15 cellular contexts compared by ENCODE assay signal in the genomic region with DNA sequence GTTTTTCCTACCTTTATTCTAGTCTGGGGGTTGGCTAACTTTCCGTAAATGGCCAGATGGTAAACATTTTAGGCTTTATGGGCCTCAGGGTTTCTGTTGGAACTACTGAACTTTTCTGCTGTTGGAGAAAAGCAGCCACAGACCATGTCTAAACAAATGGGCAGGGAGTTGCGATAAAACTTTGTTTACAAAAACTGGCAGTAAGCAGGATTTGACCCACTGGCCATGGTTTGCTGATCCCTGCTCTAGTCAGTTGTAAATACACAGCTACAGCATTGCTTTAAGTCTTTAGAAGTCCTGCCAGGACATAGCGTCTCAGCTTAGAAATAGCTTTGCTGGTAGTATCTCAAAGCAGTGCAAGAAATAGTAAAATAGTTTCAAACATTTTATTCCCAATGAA.
DNase-seq lines count a peak whose midpoint lies in the region; ATAC-seq, FAIRE-seq and TF ChIP-seq lines count a peak whose summit lies in the region.
"Had no signal": no experiment of that assay in that cellular context is flagged by ENCODE, and none has a peak within 500 bp of the region (broad histone marks: within the 10 kb centered on the region; RNA-seq: fewer than 3 reads in every experiment).

No MANE protein-coding gene starts in this region.

- whole genome bisulfite sequencing in IMR-90 (ENCODE audit: extremely low coverage in 2 of 2, insufficient read length in 1 of 2), 2 experiments, result 40% methylated on average over 1 of the region's 3 CpGs; no CpG with 5 or more reads in 1 of the 2 experiments
- WGBS in mesenchymal stem cell, result 29% methylated on average over 3 of the region's 3 CpGs
- 31% methylated on average over 3 of the region's 3 CpGs for WGBS in smooth muscle cell (ENCODE audit: low lambda C conversion rate)

- H3K4me2 ChIP-seq in IMR-90 (ENCODE audit: low read depth, low read length), result no peak overlapping the region
- H3K4me2 ChIP-seq in mesenchymal stem cell (ENCODE audit: low read length, poor library complexity, severe bottlenecking), result no peak overlapping the region
- peak overlapping the region; percentile 19 for H3K4me2 ChIP-seq in smooth muscle cell
- H3K4me2 ChIP-seq: A549 had no signal

- H3K4me1 Mint-ChIP-seq in T-helper 2 cell treated with Interferon-gamma antibody and Interleukin-4, amounts not matched to agents 5 μg/mL and 100 μg/mL, for 36 hours (ENCODE audit: low read depth), result no peaks in the 10 kb centered on the region
- H3K4me1 Mint-ChIP-seq: CD14-positive monocyte had no signal

- H4K5ac ChIP-seq in IMR-90 (ENCODE audit: low read depth, low read length), result no peak overlapping the region

- H3K4me3 ChIP-seq in IMR-90 (ENCODE audit: insufficient read depth, low read depth, low read length), result no peak overlapping the region
- H3K4me3 ChIP-seq in mesenchymal stem cell (ENCODE audit: insufficient read depth in 1 of 2, low read depth in 1 of 2, low read length in 2 of 2), result no peak overlapping the region
- H3K4me3 ChIP-seq in smooth muscle cell, result no peak overlapping the region
- H3K4me3 ChIP-seq: A549 had no signal

- DNase-seq in IMR-90, result peak; percentile 2
- DNase-seq in mesenchymal stem cell, result peak; percentile 72
- DNase-seq in smooth muscle cell (lab: John Stamatoyannopoulos, UW; ENCODE audit: unreplicated experiment), result no peak
- no peak for DNase-seq in COLO668 (lab: John Stamatoyannopoulos, UW; ENCODE audit: unreplicated experiment)
- DNase-seq in T-helper 2 cell treated with Interferon-gamma antibody and Interleukin-4, amounts not matched to agents 5 μg/mL and 100 μg/mL, for 36 hours (ENCODE audit: low spot score), result no peak
- DNase-seq: Caco-2; CD8-positive, alpha-beta T cell; DMS53; GF-D8; H7 had no signal

- no peaks in the 10 kb centered on the region for H3K36me3 ChIP-seq in IMR-90 (ENCODE audit: control insufficient read depth, insufficient read depth, low read length)
- no peaks in the 10 kb centered on the region for H3K36me3 ChIP-seq in mesenchymal stem cell (ENCODE audit: control insufficient read depth in 1 of 2, insufficient read depth in 2 of 2, low read depth in 1 of 2, low read length in 2 of 2)
- no peaks in the 10 kb centered on the region for H3K36me3 ChIP-seq in smooth muscle cell (ENCODE audit: low read depth)

- H3K79me1 ChIP-seq in IMR-90 (ENCODE audit: low read depth in 1 of 2, low read length in 2 of 2), result no peaks in the 10 kb centered on the region
- no peaks in the 10 kb centered on the region for H3K79me1 ChIP-seq in mesenchymal stem cell (replicated peaks; ENCODE audit: low read length, poor library complexity, severe bottlenecking)

- no peaks in the 10 kb centered on the region; the same call in 1 of the 2 replicates for H3K9me1 ChIP-seq in IMR-90 (ENCODE audit: insufficient read depth, low read length)

- H3K27ac Mint-ChIP-seq in T-helper 2 cell treated with Interferon-gamma antibody and Interleukin-4, amounts not matched to agents 5 μg/mL and 100 μg/mL, for 36 hours, result no peak overlapping the region
- H3K27ac Mint-ChIP-seq: CD14-positive monocyte; CD8-positive, alpha-beta T cell had no signal

- TF ChIP-seq POLR2A in IMR-90 (IDR thresholded peaks at IDR 0.05; ENCODE audit: low read depth, low read length), result no peak

- peak; percentile 54 for ATAC-seq in IMR-90 (ENCODE audit: low read depth)
- no peak for ATAC-seq in HG03442 (IDR thresholded peaks at IDR 0.05; ENCODE audit: unreplicated experiment)
- ATAC-seq: A549; CD8-positive, alpha-beta T cell had no signal

- H2BK5ac ChIP-seq in IMR-90 (ENCODE audit: low read depth, low read length, poor library complexity, severe bottlenecking), result no peak overlapping the region
- H2BK5ac ChIP-seq in mesenchymal stem cell (ENCODE audit: low read depth, low read length, poor library complexity, severe bottlenecking), result no peak overlapping the region

- no peak overlapping the region for H3K56ac ChIP-seq in IMR-90 (ENCODE audit: extremely low read depth, insufficient read depth, low read length)

- H2BK120ac ChIP-seq in IMR-90 (ENCODE audit: low read depth, low read length) (no peak overlapping the region), mesenchymal stem cell (ENCODE audit: low read depth, low read length) (no peak overlapping the region)

- TF ChIP-seq RAD21 in IMR-90 (IDR thresholded peaks at IDR 0.05; ENCODE audit: low read length), result no peak

- H3K18ac ChIP-seq in IMR-90 (ENCODE audit: low read depth, low read length) (no peak overlapping the region), mesenchymal stem cell (ENCODE audit: low read depth in 1 of 2, low read length in 2 of 2) (no peak overlapping the region)

- no peaks in the 10 kb centered on the region for H3F3A ChIP-seq in smooth muscle cell (ENCODE audit: low read depth)

- H3K27ac ChIP-seq in IMR-90 (ENCODE audit: insufficient read depth, low read length), result no peak overlapping the region
- H3K27ac ChIP-seq in mesenchymal stem cell (ENCODE audit: low read length, poor library complexity, severe bottlenecking), result no peak overlapping the region
- peak overlapping the region; percentile 88 for H3K27ac ChIP-seq in smooth muscle cell (ENCODE audit: low read depth)
- H3K27ac ChIP-seq: A549 had no signal

- in situ Hi-C loops in IMR-90 (cut with MboI; ENCODE audit: low sequenced_read_pairs), result no loop called here

- H3K4ac ChIP-seq in IMR-90 (ENCODE audit: low read depth, low read length) (no peak overlapping the region), mesenchymal stem cell (ENCODE audit: low read depth in 1 of 2, low read length in 2 of 2) (no peak overlapping the region)

- POLR2A ChIA-PET in IMR-90 (lab: Charles Lee; ENCODE audit: unreplicated experiment), result no interaction called here

- no peaks in the 10 kb centered on the region for H3K79me2 ChIP-seq in smooth muscle cell (ENCODE audit: low read depth)

- H3K27me3 ChIP-seq in IMR-90 (ENCODE audit: control insufficient read depth, insufficient read depth, low read length) (no peaks in the 10 kb centered on the region), mesenchymal stem cell (ENCODE audit: control insufficient read depth in 1 of 2, insufficient read depth in 1 of 2, low read length in 2 of 2) (no peaks in the 10 kb centered on the region), smooth muscle cell (ENCODE audit: low read depth) (no peaks in the 10 kb centered on the region)

- no peak overlapping the region for H2AK9ac ChIP-seq in IMR-90 (replicated peaks; ENCODE audit: low read depth, low read length, poor library complexity)

- no peak overlapping the region for H3K9ac ChIP-seq in IMR-90 (ENCODE audit: low read depth, low read length)
- no peak overlapping the region for H3K9ac ChIP-seq in mesenchymal stem cell (ENCODE audit: low read length)
- no peak overlapping the region for H3K9ac ChIP-seq in smooth muscle cell (ENCODE audit: low read depth)

- H4K20me1 ChIP-seq in IMR-90 (ENCODE audit: insufficient read depth, low read length) (no peaks in the 10 kb centered on the region), smooth muscle cell (ENCODE audit: low read depth) (no peaks in the 10 kb centered on the region)

- no peaks in the 10 kb centered on the region for H3K27me3 Mint-ChIP-seq in T-helper 2 cell treated with Interferon-gamma antibody and Interleukin-4, amounts not matched to agents 5 μg/mL and 100 μg/mL, for 36 hours (ENCODE audit: low read depth)

- no peak overlapping the region for H3K23ac ChIP-seq in IMR-90 (ENCODE audit: low read depth, low read length)
- H3K23ac ChIP-seq in mesenchymal stem cell (ENCODE audit: low read length in 2 of 2), result no peak overlapping the region

- H2BK12ac ChIP-seq in mesenchymal stem cell (ENCODE audit: low read length in 2 of 2), result no peak overlapping the region

- H3K9me3 Mint-ChIP-seq in T-helper 2 cell treated with Interferon-gamma antibody and Interleukin-4, amounts not matched to agents 5 μg/mL and 100 μg/mL, for 36 hours, result no peaks in the 10 kb centered on the region
- H3K9me3 Mint-ChIP-seq: CD8-positive, alpha-beta T cell had no signal

- no peaks in the 10 kb centered on the region for H3K9me3 ChIP-seq in IMR-90 (ENCODE audit: control insufficient read depth, insufficient read depth, low read length)
- H3K9me3 ChIP-seq in mesenchymal stem cell (ENCODE audit: control insufficient read depth, low read length), result no peaks in the 10 kb centered on the region
- no peaks in the 10 kb centered on the region for H3K9me3 ChIP-seq in smooth muscle cell (replicated peaks; ENCODE audit: low read depth)
- H3K9me3 ChIP-seq: A549, Caco-2 had no signal

- no peak for TF ChIP-seq CTCF in IMR-90 (conservative IDR thresholded peaks at IDR 0.05; ENCODE audit: low read depth, low read length)
- TF ChIP-seq CTCF in smooth muscle cell (IDR thresholded peaks at IDR 0.05; ENCODE audit: borderline replicate concordance, insufficient read depth, poor library complexity, severe bottlenecking), result no peak

- H2AK5ac ChIP-seq in IMR-90 (ENCODE audit: low read depth, low read length) (no peak overlapping the region), mesenchymal stem cell (ENCODE audit: low read length, severe bottlenecking) (no peak overlapping the region)

- H4K8ac ChIP-seq in IMR-90 (ENCODE audit: low read depth in 2 of 2, low read length in 2 of 2) (no peak overlapping the region), mesenchymal stem cell (ENCODE audit: low read length) (no peak overlapping the region)

- H4K91ac ChIP-seq in IMR-90 (ENCODE audit: insufficient read depth, low read depth, low read length), result no peak overlapping the region
- H4K91ac ChIP-seq in mesenchymal stem cell (ENCODE audit: low read length), result no peak overlapping the region

- FAIRE-seq in endometrium (lab: Jason Lieb, UNC), result peak; percentile 97
- FAIRE-seq: A549, GM19239 had no signal

- CTCF ChIA-PET in IMR-90 (lab: Yijun Ruan, JAX), result no interaction called here

- no TSS peak for BruUV-seq in IMR-90 (replicated peaks; lab: Mats Ljungman, UMichigan)

- H3K14ac ChIP-seq in IMR-90 (replicated peaks; ENCODE audit: low read depth, low read length) (no peak overlapping the region), mesenchymal stem cell (ENCODE audit: low read length in 2 of 2) (no peak overlapping the region)

- no peak overlapping the region for H2BK20ac ChIP-seq in IMR-90 (ENCODE audit: low read depth, low read length)

- H3K4me3 Mint-ChIP-seq in T-helper 2 cell treated with Interferon-gamma antibody and Interleukin-4, amounts not matched to agents 5 μg/mL and 100 μg/mL, for 36 hours, result no peak overlapping the region
- H3K4me3 Mint-ChIP-seq: CD14-positive monocyte; CD8-positive, alpha-beta T cell had no signal

- H2BK15ac ChIP-seq in IMR-90 (ENCODE audit: low read depth, low read length) (no peak overlapping the region), mesenchymal stem cell (ENCODE audit: low read depth, poor library complexity, severe bottlenecking) (no peak overlapping the region)

- no peaks in the 10 kb centered on the region for H3K36me3 Mint-ChIP-seq in T-helper 2 cell treated with Interferon-gamma antibody and Interleukin-4, amounts not matched to agents 5 μg/mL and 100 μg/mL, for 36 hours (ENCODE audit: low read depth)
- H3K36me3 Mint-ChIP-seq: CD14-positive monocyte; CD8-positive, alpha-beta T cell had no signal

- dilution Hi-C loops in IMR-90 (cut with HindIII; ENCODE audit: low sequenced_read_pairs, unreplicated experiment), result no loop called here

- H2AFZ ChIP-seq in IMR-90 (replicated peaks; ENCODE audit: low read length, poor library complexity), result no peak overlapping the region
- no peak overlapping the region for H2AFZ ChIP-seq in mesenchymal stem cell (ENCODE audit: low read depth, low read length)
- peak overlapping the region; percentile 57 for H2AFZ ChIP-seq in smooth muscle cell (ENCODE audit: low read depth)

- H3K4me1 ChIP-seq in IMR-90 (ENCODE audit: control insufficient read depth, insufficient read depth, low read length), result no peaks in the 10 kb centered on the region
- H3K4me1 ChIP-seq in mesenchymal stem cell (ENCODE audit: control insufficient read depth, insufficient read depth, low read depth, low read length), result no peaks in the 10 kb centered on the region
- peaks cover 35% of the 10 kb centered on the region for H3K4me1 ChIP-seq in smooth muscle cell (ENCODE audit: low read depth)
- H3K4me1 ChIP-seq: A549, Caco-2 had no signal

- intact Hi-C loops in IMR-90 (cut with micrococcal nuclease), result no loop called here

Comparison
In these comparisons a context has a peak if more than half of its experiments do, and no peak if none do; other contexts are left out.
1. DNase-seq: peak in IMR-90 (single experiment) and mesenchymal stem cell (single experiment); none in smooth muscle cell (single experiment), COLO668 (single experiment) and T-helper 2 cell treated with Interferon-gamma antibody and Interleukin-4, amounts not matched to agents 5 μg/mL and 100 μg/mL, for 36 hours (single experiment).